ENCODE assay signal across 29 cellular contexts in the genomic region with DNA sequence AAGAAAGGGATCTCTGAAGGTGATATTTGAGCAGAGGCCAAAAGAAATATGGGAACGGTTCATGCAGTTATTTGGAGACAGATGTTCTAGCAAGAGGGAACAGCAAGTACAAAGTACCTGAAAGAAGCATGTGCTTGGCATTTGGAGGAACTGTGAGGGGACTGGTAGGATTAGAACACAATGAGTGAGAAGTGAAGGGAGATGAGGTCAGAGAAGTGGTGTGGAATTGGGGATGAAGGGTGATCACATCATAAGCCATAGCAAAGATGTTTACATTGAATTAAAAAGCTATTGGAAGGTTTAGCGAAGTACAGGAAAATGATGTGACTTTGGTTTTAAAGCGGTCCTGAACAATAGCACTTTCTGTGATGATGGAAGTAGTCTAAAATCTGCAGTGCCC.
"Had no signal": no experiment of that assay in that cellular context is flagged by ENCODE, and none has a peak within 500 bp of the region (broad histone marks: within the 10 kb centered on the region; RNA-seq: fewer than 3 reads in every experiment).

No MANE protein-coding gene starts in this region.

- DNase-seq: activated B cell treated with CpG ODN at 0.5 μM for 24 hours; activated CD4-positive, alpha-beta T cell treated with anti-CD3 and anti-CD28 coated beads for 48 hours; activated CD4-positive, alpha-beta T cell treated with anti-CD3 and anti-CD28 coated beads, Interleukin-2, amount 50 U/mL, for 1 hour; activated CD4-positive, alpha-beta T cell treated with anti-CD3 and anti-CD28 coated beads, Interleukin-2, amount 50 U/mL, for 48 hours; activated CD8-positive, alpha-beta memory T cell treated with anti-CD3 and anti-CD28 coated beads for 24 hours; activated CD8-positive, alpha-beta T cell treated with anti-CD3 and anti-CD28 coated beads for 36 hours; activated effector memory CD4-positive, alpha-beta T cell treated with anti-CD3 and anti-CD28 coated beads, Interleukin-2, amount 50 U/mL, for 16 hours; activated naive CD4-positive, alpha-beta T cell treated with anti-CD3 and anti-CD28 coated beads for 36 hours; activated naive CD8-positive, alpha-beta T cell treated with anti-CD3 and anti-CD28 coated beads for 36 hours; activated naive CD8-positive, alpha-beta T cell treated with anti-CD3 and anti-CD28 coated beads, Interleukin-2, amount 50 U/mL, for 24 hours; activated T-cell treated with anti-CD3 and anti-CD28 coated beads, Interleukin-2, amount 50 U/mL, for 4 hours; adrenal gland; amygdala; aorta; body of pancreas; caudate nucleus; cortex of kidney; dermis blood vessel endothelial cell; effector CD4-positive, alpha-beta T cell; effector memory CD8-positive, alpha-beta T cell; erythroblast; foreskin keratinocyte; gastrocnemius medialis; glutamatergic neuron; heart left ventricle; T-helper 2 cell had no signal

- H3K27me3 Mint-ChIP-seq: activated B cell treated with CpG ODN at 0.5 μM for 24 hours; activated CD8-positive, alpha-beta T cell treated with anti-CD3 and anti-CD28 coated beads for 36 hours; activated naive CD4-positive, alpha-beta T cell treated with anti-CD3 and anti-CD28 coated beads, Interleukin-2, amount 50 U/mL, for 24 hours; activated naive CD8-positive, alpha-beta T cell treated with anti-CD3 and anti-CD28 coated beads for 36 hours; activated naive CD8-positive, alpha-beta T cell treated with anti-CD3 and anti-CD28 coated beads, Interleukin-2, amount 50 U/mL, for 24 hours; effector memory CD8-positive, alpha-beta T cell had no signal

- H3K9me3 Mint-ChIP-seq: activated B cell treated with CpG ODN at 0.5 μM for 24 hours; activated CD8-positive, alpha-beta T cell treated with anti-CD3 and anti-CD28 coated beads for 36 hours; activated naive CD4-positive, alpha-beta T cell treated with anti-CD3 and anti-CD28 coated beads for 36 hours; activated naive CD4-positive, alpha-beta T cell treated with anti-CD3 and anti-CD28 coated beads, Interleukin-2, amount 50 U/mL, for 24 hours; activated naive CD8-positive, alpha-beta T cell treated with anti-CD3 and anti-CD28 coated beads for 36 hours; activated naive CD8-positive, alpha-beta T cell treated with anti-CD3 and anti-CD28 coated beads, Interleukin-2, amount 50 U/mL, for 24 hours; activated T-cell treated with anti-CD3 and anti-CD28 coated beads, Interleukin-2, amount 50 U/mL, for 4 hours; activated T-helper 1 cell treated with anti-CD3 and anti-CD28 coated beads, Interleukin-12 subunit alpha, Interleukin-12 subunit beta, Interleukin-2, Interleukin-4 antibody, amounts not matched to agents 30 ng/mL and 10 ng/mL and 1 ng/mL, durations not matched to agents 14 hours and 24 hours and 36 hours; activated T-helper 2 cell treated with anti-CD3 and anti-CD28 coated beads, Interferon-gamma antibody, Interleukin-2, Interleukin-4, amounts not matched to agents 10 μg/mL and 5 μg/mL and 100 μg/mL, durations not matched to agents 14 hours and 24 hours and 36 hours had no signal

- H3K4me3 Mint-ChIP-seq: activated B cell treated with CpG ODN at 0.5 μM for 24 hours; activated CD8-positive, alpha-beta T cell treated with anti-CD3 and anti-CD28 coated beads for 36 hours; activated naive CD4-positive, alpha-beta T cell treated with anti-CD3 and anti-CD28 coated beads for 36 hours; activated naive CD4-positive, alpha-beta T cell treated with anti-CD3 and anti-CD28 coated beads, Interleukin-2, amount 50 U/mL, for 24 hours; activated naive CD8-positive, alpha-beta T cell treated with anti-CD3 and anti-CD28 coated beads for 36 hours; activated naive CD8-positive, alpha-beta T cell treated with anti-CD3 and anti-CD28 coated beads, Interleukin-2, amount 50 U/mL, for 24 hours; activated T-cell treated with anti-CD3 and anti-CD28 coated beads, Interleukin-2, amount 50 U/mL, for 4 hours; activated T-helper 1 cell treated with anti-CD3 and anti-CD28 coated beads, Interleukin-12 subunit alpha, Interleukin-12 subunit beta, Interleukin-2, Interleukin-4 antibody, amounts not matched to agents 30 ng/mL and 10 ng/mL and 1 ng/mL, durations not matched to agents 14 hours and 24 hours and 36 hours; effector memory CD8-positive, alpha-beta T cell had no signal

- H3K4me1 Mint-ChIP-seq: activated B cell treated with CpG ODN at 0.5 μM for 24 hours; activated naive CD4-positive, alpha-beta T cell treated with anti-CD3 and anti-CD28 coated beads, Interleukin-2, amount 50 U/mL, for 24 hours; activated naive CD8-positive, alpha-beta T cell treated with anti-CD3 and anti-CD28 coated beads for 36 hours; activated naive CD8-positive, alpha-beta T cell treated with anti-CD3 and anti-CD28 coated beads, Interleukin-2, amount 50 U/mL, for 24 hours had no signal

- H3K27ac Mint-ChIP-seq: activated B cell treated with CpG ODN at 0.5 μM for 24 hours; activated CD8-positive, alpha-beta T cell treated with anti-CD3 and anti-CD28 coated beads for 36 hours; activated naive CD4-positive, alpha-beta T cell treated with anti-CD3 and anti-CD28 coated beads for 36 hours; activated naive CD4-positive, alpha-beta T cell treated with anti-CD3 and anti-CD28 coated beads, Interleukin-2, amount 50 U/mL, for 24 hours; activated naive CD8-positive, alpha-beta T cell treated with anti-CD3 and anti-CD28 coated beads for 36 hours; activated naive CD8-positive, alpha-beta T cell treated with anti-CD3 and anti-CD28 coated beads, Interleukin-2, amount 50 U/mL, for 24 hours; activated T-helper 1 cell treated with anti-CD3 and anti-CD28 coated beads, Interleukin-12 subunit alpha, Interleukin-12 subunit beta, Interleukin-2, Interleukin-4 antibody, amounts not matched to agents 30 ng/mL and 10 ng/mL and 1 ng/mL, durations not matched to agents 14 hours and 24 hours and 36 hours; activated T-helper 2 cell treated with anti-CD3 and anti-CD28 coated beads, Interferon-gamma antibody, Interleukin-2, Interleukin-4, amounts not matched to agents 10 μg/mL and 5 μg/mL and 100 μg/mL, durations not matched to agents 14 hours and 24 hours and 36 hours; effector memory CD8-positive, alpha-beta T cell had no signal
